8 cellular contexts compared by ENCODE assay signal in genomic region chr2:104872866-104873688, GRCh38. TPM values are rescaled to one million over a fixed set of nuclear protein-coding genes. Genes with fewer than 3 reads are reported as not detected.
DNase-seq lines count a peak whose midpoint lies in the region; ATAC-seq and TF ChIP-seq lines count a peak whose summit lies in the region.

No MANE protein-coding gene starts in this region.

- H3K9me3 Mint-ChIP-seq in CD8-positive, alpha-beta memory T cell = peaks cover 0 to 2% (median 0%) of the 10 kb centered on the region in 5 donors

- peaks cover 0 to 18% (median 0%) of the 10 kb centered on the region in 4 donors for H3K4me1 ChIP-seq in Peyer's patch
- H3K4me1 ChIP-seq in CD8-positive, alpha-beta memory T cell (ENCODE audit: insufficient read depth, low read length) = no peaks in the 10 kb centered on the region

- peaks cover 2 to 13% (median 8%) of the 10 kb centered on the region in 3 donors for H3K4me1 Mint-ChIP-seq in CD8-positive, alpha-beta memory T cell

- no peaks in the 10 kb centered on the region for H3K9me3 ChIP-seq in Peyer's patch
- no peaks in the 10 kb centered on the region for H3K9me3 ChIP-seq in CD8-positive, alpha-beta memory T cell (ENCODE audit: low read length)

- H3K27me3 Mint-ChIP-seq in CD8-positive, alpha-beta memory T cell = peaks cover 43 to 83% of the 10 kb centered on the region in 2 donors

- CTCF ChIA-PET in CD8-positive, alpha-beta memory T cell (lab: Charles Lee) = no interaction called here

- H3K27ac Mint-ChIP-seq in CD8-positive, alpha-beta memory T cell = no peak overlapping the region

- H3K36me3 ChIP-seq in Peyer's patch = no peaks in the 10 kb centered on the region
- no peaks in the 10 kb centered on the region for H3K36me3 ChIP-seq in CD8-positive, alpha-beta memory T cell (ENCODE audit: insufficient read depth, low read length)

- H3K27ac ChIP-seq in Peyer's patch = no peak overlapping the region
- H3K27ac ChIP-seq in CD8-positive, alpha-beta memory T cell (ENCODE audit: low read depth, low read length) = no peak overlapping the region

- H3K4me3 ChIP-seq in Peyer's patch (peak overlapping the region; percentile 26 to 70 (median 55)), choroid plexus epithelial cell (ENCODE audit: low read depth, low read length) (peak overlapping the region; percentile 58)
- H3K4me3 ChIP-seq in CD8-positive, alpha-beta memory T cell (ENCODE audit: low read length) = no peak overlapping the region

- TF ChIP-seq POLR2A in Peyer's patch (IDR thresholded peaks at IDR 0.05) = no peak

- TF ChIP-seq CTCF in Peyer's patch (IDR thresholded peaks at IDR 0.05) (peak in 5 of 6 experiments; percentile 9 to 64 (median 52)), choroid plexus epithelial cell (conservative IDR thresholded peaks at IDR 0.05; ENCODE audit: low read depth, low read length) (peak; percentile 80)

- H3K36me3 Mint-ChIP-seq in CD8-positive, alpha-beta memory T cell = no peaks in the 10 kb centered on the region

- POLR2A ChIA-PET in CD8-positive, alpha-beta memory T cell (lab: Charles Lee) = no interaction called here

- DNase-seq in DMS79 treated with DMSO at 0.1 percent for 48 hours (lab: John Stamatoyannopoulos, UW) (peak; percentile 8), Peyer's patch (peak; percentile 36 to 79 (median 71)), choroid plexus epithelial cell (ENCODE audit: low read depth) (peak; percentile 82), left lobe of liver (ENCODE audit: low spot score) (peak; percentile 82)
- peak; percentile 39 to 53 for DNase-seq in stimulated activated CD4-positive, alpha-beta T cell treated with anti-CD3 and anti-CD28 coated beads, Interleukin-2, amount 100 ng/mL, for 24 hours
- DNase-seq in CD8-positive, alpha-beta memory T cell = no peak

- peak; percentile 95 for ATAC-seq in GM19395 (IDR thresholded peaks at IDR 0.05; ENCODE audit: unreplicated experiment)
- peak; percentile 94 for ATAC-seq in HG03521 (IDR thresholded peaks at IDR 0.05; ENCODE audit: unreplicated experiment)
- ATAC-seq in left lobe of liver = peak; percentile 96

- H3K27me3 ChIP-seq in Peyer's patch = peaks cover 0 to 14% of the 10 kb centered on the region in 2 donors
- H3K27me3 ChIP-seq in CD8-positive, alpha-beta memory T cell (ENCODE audit: insufficient read depth, low read length, poor library complexity, severe bottlenecking) = peaks cover 3% of the 10 kb centered on the region

- H3K4me3 Mint-ChIP-seq in CD8-positive, alpha-beta memory T cell = peak overlapping the region in 3 of 7 donors; percentile 41 to 54 (median 52)

RNA-seq across cellular contexts. Expression of gene POU3F3, which starts 19.2 kb away (rescaled TPM):
- under 1 TPM in 2 of 4 donors, not detected in 2; 0.18 to 0.40 TPM for total RNA-seq in Peyer's patch
- total RNA-seq in left lobe of liver = not detected
- total RNA-seq in CD8-positive, alpha-beta memory T cell = not detected
- not detected for polyA plus RNA-seq in CD8-positive, alpha-beta memory T cell

Comparison
In these comparisons a context has a peak if more than half of its experiments do, and no peak if none do; other contexts are left out.
1. DNase-seq: peak in DMS79 treated with DMSO at 0.1 percent for 48 hours (single experiment), Peyer's patch (3 of 3), choroid plexus epithelial cell (single experiment), left lobe of liver (single experiment) and stimulated activated CD4-positive, alpha-beta T cell treated with anti-CD3 and anti-CD28 coated beads, Interleukin-2, amount 100 ng/mL, for 24 hours (2 of 2); none in CD8-positive, alpha-beta memory T cell (0 of 5).
2. Peak in every context shown above with its lines, with median percentiles within 50 percentile points of each other: ATAC-seq.